ENCODE assay signal across 1 cellular context in genomic region chr5:160475864-160476438, GRCh38.
TF ChIP-seq lines count a peak whose summit lies in the region.

No MANE protein-coding gene starts in this region.

TF ChIP-seq in HepG2, 621 proteins besides CTCF, POLR2A, EP300 and RAD21 (continued from another document and continues in another):
- TF ChIP-seq ATF6 (CRISPR knock-in tag; conservative IDR thresholded peaks at IDR 0.05) (no peak), TEAD3 (CRISPR knock-in tag; optimal IDR thresholded peaks at IDR 0.05; ENCODE audit: borderline replicate concordance) (peak; percentile 64), RBM22 (optimal IDR thresholded peaks at IDR 0.05; ENCODE audit: low read length) (peak; percentile 41), SMARCC2 (IDR thresholded peaks at IDR 0.05) (no peak; the same call in 1 of the 2 replicates), FOSL1 (CRISPR knock-in tag; IDR thresholded peaks at IDR 0.05; ENCODE audit: borderline replicate concordance) (peak; percentile 94), POLR2AphosphoS5 (IDR thresholded peaks at IDR 0.05; ENCODE audit: low read depth, low read length) (peak; percentile 76), ZNF646 (CRISPR knock-in tag; IDR thresholded peaks at IDR 0.05) (peak; percentile 56; the same call in 1 of the 2 replicates), STAG1 (CRISPR knock-in tag; IDR thresholded peaks at IDR 0.05) (no peak), ZSCAN9 (CRISPR knock-in tag; IDR thresholded peaks at IDR 0.05; ENCODE audit: borderline replicate concordance) (peak; percentile 23; the same call in 1 of the 2 replicates), ZC3H13 (CRISPR knock-in tag; IDR thresholded peaks at IDR 0.05) (0 out of 2 replicates have a peak, but pooled peaks have one; percentile 71), MAZ (IDR thresholded peaks at IDR 0.05; ENCODE audit: borderline replicate concordance, low read depth, low read length) (no peak), MAZ (CRISPR knock-in tag; IDR thresholded peaks at IDR 0.05; ENCODE audit: low read depth) (no peak), ATAD3A (CRISPR knock-in tag; IDR thresholded peaks at IDR 0.05) (no peak), SPEN (CRISPR knock-in tag; IDR thresholded peaks at IDR 0.05; ENCODE audit: low read depth) (peak; percentile 58; the same call in 1 of the 2 replicates), RERE (CRISPR knock-in tag; IDR thresholded peaks at IDR 0.05; ENCODE audit: low read depth) (peak; percentile 79), BRD4 (CRISPR knock-in tag; IDR thresholded peaks at IDR 0.05) (peak; percentile 97), TFDP1 (CRISPR knock-in tag; IDR thresholded peaks at IDR 0.05; ENCODE audit: borderline replicate concordance) (peak; percentile 22; the same call in 1 of the 2 replicates), SOX13 (IDR thresholded peaks at IDR 0.05) (peak; percentile 70), SOX13 (CRISPR knock-in tag; conservative IDR thresholded peaks at IDR 0.05 in 1 of 2, IDR thresholded peaks at IDR 0.05 in 1 of 2) (peak in 1 of 2 experiments; percentile 98; a peak in 2 of 4 replicates), SRY (CRISPR knock-in tag; IDR thresholded peaks at IDR 0.05) (0 out of 2 replicates have a peak, but pooled peaks have one; percentile 33), KLF12 (CRISPR knock-in tag; IDR thresholded peaks at IDR 0.05; ENCODE audit: borderline replicate concordance) (no peak), ZNF275 (CRISPR knock-in tag; IDR thresholded peaks at IDR 0.05; ENCODE audit: borderline replicate concordance) (0 out of 2 replicates have a peak, but pooled peaks have one; percentile 53), PRMT3 (CRISPR knock-in tag; IDR thresholded peaks at IDR 0.05; ENCODE audit: borderline replicate concordance, low read depth) (peak; percentile 69; the same call in 1 of the 2 replicates), TRIM24 (CRISPR knock-in tag; IDR thresholded peaks at IDR 0.05) (no peak), PAF1 (CRISPR knock-in tag; IDR thresholded peaks at IDR 0.05) (no peak), NR2F2 (IDR thresholded peaks at IDR 0.05; ENCODE audit: borderline replicate concordance, low read depth) (peak; percentile 61), ZNF749 (CRISPR knock-in tag; IDR thresholded peaks at IDR 0.05; ENCODE audit: borderline replicate concordance) (0 out of 2 replicates have a peak, but pooled peaks have one; percentile 37), ZBTB1 (CRISPR knock-in tag; IDR thresholded peaks at IDR 0.05; ENCODE audit: borderline replicate concordance) (no peak), AKNA (CRISPR knock-in tag; IDR thresholded peaks at IDR 0.05; ENCODE audit: borderline replicate concordance) (no peak), ZNF800 (CRISPR knock-in tag; IDR thresholded peaks at IDR 0.05) (0 out of 2 replicates have a peak, but pooled peaks have one; percentile 32), ZNF580 (CRISPR knock-in tag; IDR thresholded peaks at IDR 0.05; ENCODE audit: borderline replicate concordance, low read depth) (peak; percentile 26; the same call in 1 of the 2 replicates)
